9 cellular contexts compared by ENCODE assay signal in genomic region chr6:33577718-33578117, GRCh38. TPM values are rescaled to one million over a fixed set of nuclear protein-coding genes. Genes with fewer than 3 reads are reported as not detected.
DNase-seq lines count a peak whose midpoint lies in the region; ATAC-seq and TF ChIP-seq lines count a peak whose summit lies in the region.
"Had no signal": no experiment of that assay in that cellular context is flagged by ENCODE, and none has a peak within 500 bp of the region (broad histone marks: within the 10 kb centered on the region; RNA-seq: fewer than 3 reads in every experiment).

No MANE protein-coding gene starts in this region.

- peaks cover 39% of the 10 kb centered on the region for H3K4me1 Mint-ChIP-seq in activated CD8-positive, alpha-beta memory T cell treated with anti-CD3 and anti-CD28 coated beads, Interleukin-2, amount 10 ng/mL, durations not matched to agents 7 days and 5 days
- peaks cover 44% of the 10 kb centered on the region for H3K4me1 Mint-ChIP-seq in stimulated activated memory B cell treated with anti-CD40 and anti-IgM and Interleukin-4, amounts not matched to agents 10 μg/mL and 1 μg/mL and 100 μg/mL, for 72 hours

- CTCF ChIA-PET in activated CD8-positive, alpha-beta memory T cell treated with anti-CD3 and anti-CD28 coated beads, Interleukin-2, amount 10 ng/mL, durations not matched to agents 7 days and 5 days (lab: Charles Lee): no interaction called here

- peak overlapping the region; percentile 99 for H3K4me3 Mint-ChIP-seq in activated CD8-positive, alpha-beta memory T cell treated with anti-CD3 and anti-CD28 coated beads, Interleukin-2, amount 10 ng/mL, durations not matched to agents 7 days and 5 days
- H3K4me3 Mint-ChIP-seq in stimulated activated memory B cell treated with anti-CD40 and anti-IgM and Interleukin-4, amounts not matched to agents 10 μg/mL and 1 μg/mL and 100 μg/mL, for 72 hours: peak overlapping the region; percentile 95

- intact Hi-C loops in esophagus muscularis mucosa (cut with DNase I): loop anchor here (10.0 kb wide), 2 partner anchors 123 to 183 kb away; partner anchors contain the start of genes KIFC1 and ZBTB9

- peak overlapping the region; percentile 86 for H3K27ac ChIP-seq in RWPE2 (ENCODE audit: poor library complexity, severe bottlenecking)
- H3K27ac ChIP-seq in esophagus muscularis mucosa (replicated peaks in 1 of 4): peak overlapping the region; percentile 10 to 91 (median 70)
- H3K27ac ChIP-seq: SJSA1 had no signal

- peak overlapping the region; percentile 97 for H3K27ac Mint-ChIP-seq in activated CD8-positive, alpha-beta memory T cell treated with anti-CD3 and anti-CD28 coated beads, Interleukin-2, amount 10 ng/mL, durations not matched to agents 7 days and 5 days
- peak overlapping the region; percentile 94 for H3K27ac Mint-ChIP-seq in stimulated activated memory B cell treated with anti-CD40 and anti-IgM and Interleukin-4, amounts not matched to agents 10 μg/mL and 1 μg/mL and 100 μg/mL, for 72 hours

- H3K9me3 ChIP-seq in RWPE2 (ENCODE audit: severe bottlenecking): no peaks in the 10 kb centered on the region
- no peaks in the 10 kb centered on the region for H3K9me3 ChIP-seq in esophagus muscularis mucosa
- H3K9me3 ChIP-seq: SJSA1 had no signal

- no peak for ATAC-seq in activated CD8-positive, alpha-beta memory T cell treated with anti-CD3 and anti-CD28 coated beads, Interleukin-2, amount 10 ng/mL, durations not matched to agents 7 days and 5 days
- no peak for ATAC-seq in RWPE2 (ENCODE audit: low read depth)
- ATAC-seq in stimulated activated memory B cell treated with anti-CD40 and anti-IgM and Interleukin-4, amounts not matched to agents 10 μg/mL and 1 μg/mL and 100 μg/mL, for 72 hours: no peak

- H3K27me3 ChIP-seq in RWPE2 (ENCODE audit: insufficient read depth, poor library complexity, severe bottlenecking) (no peaks in the 10 kb centered on the region), esophagus muscularis mucosa (no peaks in the 10 kb centered on the region)
- H3K27me3 ChIP-seq: SJSA1 had no signal

- H3K36me3 ChIP-seq in RWPE2 (ENCODE audit: low read depth) (peaks cover 47% of the 10 kb centered on the region), esophagus muscularis mucosa (peaks cover 31 to 49% (median 46%) of the 10 kb centered on the region in 4 donors)

- H3K4me1 ChIP-seq in RWPE2 (ENCODE audit: insufficient read depth, poor library complexity, severe bottlenecking) (peaks cover 14% of the 10 kb centered on the region), esophagus muscularis mucosa (peaks cover 30 to 46% (median 38%) of the 10 kb centered on the region in 4 donors)

- peaks cover 37% of the 10 kb centered on the region for H3K36me3 Mint-ChIP-seq in activated CD8-positive, alpha-beta memory T cell treated with anti-CD3 and anti-CD28 coated beads, Interleukin-2, amount 10 ng/mL, durations not matched to agents 7 days and 5 days
- H3K36me3 Mint-ChIP-seq in stimulated activated memory B cell treated with anti-CD40 and anti-IgM and Interleukin-4, amounts not matched to agents 10 μg/mL and 1 μg/mL and 100 μg/mL, for 72 hours: peaks cover 62% of the 10 kb centered on the region

- H3K4me3 ChIP-seq in RWPE2 (ENCODE audit: severe bottlenecking) (no peak overlapping the region), esophagus muscularis mucosa (no peak overlapping the region)
- H3K4me3 ChIP-seq: SJSA1 had no signal

- H3K27me3 Mint-ChIP-seq in activated CD8-positive, alpha-beta memory T cell treated with anti-CD3 and anti-CD28 coated beads, Interleukin-2, amount 10 ng/mL, durations not matched to agents 7 days and 5 days: no peaks in the 10 kb centered on the region
- H3K27me3 Mint-ChIP-seq in stimulated activated memory B cell treated with anti-CD40 and anti-IgM and Interleukin-4, amounts not matched to agents 10 μg/mL and 1 μg/mL and 100 μg/mL, for 72 hours: no peaks in the 10 kb centered on the region

- no peaks in the 10 kb centered on the region for H3K9me3 Mint-ChIP-seq in activated CD8-positive, alpha-beta memory T cell treated with anti-CD3 and anti-CD28 coated beads, Interleukin-2, amount 10 ng/mL, durations not matched to agents 7 days and 5 days (ENCODE audit: low read depth)
- H3K9me3 Mint-ChIP-seq in stimulated activated memory B cell treated with anti-CD40 and anti-IgM and Interleukin-4, amounts not matched to agents 10 μg/mL and 1 μg/mL and 100 μg/mL, for 72 hours: no peaks in the 10 kb centered on the region

- TF ChIP-seq POLR2A in esophagus muscularis mucosa (IDR thresholded peaks at IDR 0.05; ENCODE audit: low read depth): no peak

- no peak for TF ChIP-seq EP300 in esophagus muscularis mucosa (IDR thresholded peaks at IDR 0.05)

- TF ChIP-seq CTCF in RWPE2 (IDR thresholded peaks at IDR 0.05; ENCODE audit: poor library complexity, severe bottlenecking): no peak
- no peak for TF ChIP-seq CTCF in esophagus muscularis mucosa (IDR thresholded peaks at IDR 0.05)
- no peak for TF ChIP-seq CTCF in GM10266 (IDR thresholded peaks at IDR 0.05; ENCODE audit: control insufficient read depth, insufficient read depth, low read depth, missing control alignments)

- 78% methylated on average over 4 of the region's 6 CpGs for WGBS in esophagus muscularis mucosa

- DNase-seq in activated CD8-positive, alpha-beta memory T cell treated with anti-CD3 and anti-CD28 coated beads, Interleukin-2, amount 10 ng/mL, durations not matched to agents 7 days and 5 days: no peak
- no peak for DNase-seq in activated CD8-positive, alpha-beta memory T cell treated with anti-CD3 and anti-CD28 coated beads, Interleukin-2, amount 50 U/mL, for 48 hours
- DNase-seq in RWPE2 (ENCODE audit: low spot score) (no peak), esophagus muscularis mucosa (ENCODE audit: extremely low spot score) (no peak), GM10266 (ENCODE audit: extremely low spot score) (no peak), NCI-H2081 treated with DMSO at 0.1 percent for 48 hours (lab: John Stamatoyannopoulos, UW) (no peak), NCI-H1417 (lab: John Stamatoyannopoulos, UW) (no peak)

RNA-seq across cellular contexts. Expression of gene BAK1, which starts 2.4 kb away (rescaled TPM):
- 10 to 100 TPM; 70.9 to 74.4 TPM for total RNA-seq in activated CD8-positive, alpha-beta memory T cell treated with anti-CD3 and anti-CD28 coated beads, Interleukin-2, amount 10 ng/mL, durations not matched to agents 7 days and 5 days
- 10 to 100 TPM in 3 of 4 donors, 1 to 10 TPM in 1; 9.9 to 13.1 (median 11.7) TPM for total RNA-seq in esophagus muscularis mucosa

RNA-seq across cellular contexts. Expression of gene ITPR3, which starts 43.4 kb away (rescaled TPM):
- 10 to 100 TPM; 44.9 to 71.3 TPM for total RNA-seq in activated CD8-positive, alpha-beta memory T cell treated with anti-CD3 and anti-CD28 coated beads, Interleukin-2, amount 10 ng/mL, durations not matched to agents 7 days and 5 days
- total RNA-seq in esophagus muscularis mucosa: 10 to 100 TPM; 12.1 to 24.9 (median 20.5) TPM

Comparison
In these comparisons a context has a peak if more than half of its experiments do, and no peak if none do; other contexts are left out.
1. RNA of gene BAK1, which starts 2.4 kb away (total RNA-seq): 70.9 to 74.4 TPM in activated CD8-positive, alpha-beta memory T cell treated with anti-CD3 and anti-CD28 coated beads, Interleukin-2, amount 10 ng/mL, durations not matched to agents 7 days and 5 days; 9.9 to 13.1 TPM in esophagus muscularis mucosa; every median in the first group is over 4 times any median in the second.